ENCODE assay signal across 8 cellular contexts in genomic region chr1:1398677-1399186, GRCh38. TPM values are rescaled to one million over a fixed set of nuclear protein-coding genes. Genes with fewer than 3 reads are reported as not detected.
DNase-seq lines count a peak whose midpoint lies in the region; ATAC-seq and TF ChIP-seq lines count a peak whose summit lies in the region.

No MANE protein-coding gene starts in this region.

- intact Hi-C loops in dorsolateral prefrontal cortex (cut with DNase I) (loop anchor here (1.0 to 2.0 kb wide), 2 partner anchors 9 to 24 kb away; partner anchors contain the start of genes AURKAIP1 (in 1 of the 2) and MRPL20 (in 1 of the 2)), natural killer cell (cut with micrococcal nuclease) (loop anchor here (1.0 kb wide), 2 partner anchors 9 to 23 kb away; partner anchors contain the start of genes AURKAIP1 and MRPL20)

- H4K20me1 ChIP-seq in Karpas-422 (ENCODE audit: insufficient read depth, low read depth, low read length) = peaks cover 16% of the 10 kb centered on the region; the same call in 1 of the 2 replicates

- peaks cover 56% of the 10 kb centered on the region for H3K79me2 ChIP-seq in Karpas-422 (ENCODE audit: low read length)

- POLR2A ChIA-PET in AG04450 (lab: Yijun Ruan, JAX) = interaction anchor here (0.6 to 2.1 kb wide), 9 partner anchors 9 to 113 kb away, joined by 3 to 15 read pairs (median 3); partner anchors contain the start of genes ATAD3A, AURKAIP1 and MRPL20

- peaks cover 29 to 41% of the 10 kb centered on the region in 2 donors for H3K4me1 Mint-ChIP-seq in natural killer cell

- H2AFZ ChIP-seq in Karpas-422 (ENCODE audit: low read length) = no peak overlapping the region

- H3K36me3 Mint-ChIP-seq in natural killer cell = peaks cover 5% of the 10 kb centered on the region

- CTCF ChIA-PET in AG04450 (lab: Charles Lee) = interaction anchor here (0.5 to 1.2 kb wide), 4 partner anchors 11 to 485 kb away, joined by 3 to 6 read pairs (median 4); no protein-coding TSS in a partner anchor

- H3K4me3 ChIP-seq in AG04450 (ENCODE audit: low read depth, low read length) (peak overlapping the region; percentile 96), Karpas-422 (ENCODE audit: low read length) (peak overlapping the region; percentile 96), dorsolateral prefrontal cortex (peak overlapping the region; percentile 78 to 100 (median 99))

- peaks cover 39% of the 10 kb centered on the region for H3K36me3 ChIP-seq in Karpas-422 (ENCODE audit: insufficient read depth, low read length)

- TF ChIP-seq CTCF in AG04450 (IDR thresholded peaks at IDR 0.05; ENCODE audit: low read depth, low read length) (no peak), dorsolateral prefrontal cortex (IDR thresholded peaks at IDR 0.05 in 54 of 56, conservative IDR thresholded peaks at IDR 0.05 in 2 of 56; ENCODE audit: low read depth in 1 of 56, partially characterized antibody in 56 of 56) (no peak), natural killer cell (IDR thresholded peaks at IDR 0.05) (no peak)

- H3K4me3 Mint-ChIP-seq in natural killer cell = peak overlapping the region; percentile 93

- H3K9me3 Mint-ChIP-seq in natural killer cell = no peaks in the 10 kb centered on the region

- peak; percentile 3 for ATAC-seq in GM19463 (IDR thresholded peaks at IDR 0.05; ENCODE audit: unreplicated experiment)
- ATAC-seq in natural killer cell = peak; percentile 0 to 3 (median 1)

- no peak for DNase-seq in AG04450 (ENCODE audit: low read depth, low spot score)
- no peak for DNase-seq in Karpas-422
- no peak for DNase-seq in dorsolateral prefrontal cortex
- no peak for DNase-seq in natural killer cell
- no peak for DNase-seq in occipital lobe (lab: John Stamatoyannopoulos, UW)
- no peak for DNase-seq in stimulated activated CD4-positive, alpha-beta T cell treated with anti-CD3 and anti-CD28 coated beads, Interleukin-1b, Interleukin-23, amount 100 ng/mL, for 48 hours
- no peak for DNase-seq in NCI-H524 (lab: John Stamatoyannopoulos, UW)

- peak overlapping the region; percentile 76 for H3K4me2 ChIP-seq in Karpas-422 (ENCODE audit: low read depth, low read length, poor library complexity, severe bottlenecking)

- no peak overlapping the region for H3K27ac ChIP-seq in AG04450 (ENCODE audit: low read depth, low read length)
- H3K27ac ChIP-seq in Karpas-422 (ENCODE audit: low read length) = peak overlapping the region; percentile 56
- peak overlapping the region; percentile 30 to 96 (median 90) for H3K27ac ChIP-seq in dorsolateral prefrontal cortex

- H3K4me1 ChIP-seq in Karpas-422 (ENCODE audit: low read length) = peaks cover 32% of the 10 kb centered on the region

- H3K27me3 ChIP-seq in AG04450 (ENCODE audit: control insufficient read depth, insufficient read depth, low read length) (no peaks in the 10 kb centered on the region), Karpas-422 (ENCODE audit: low read length) (no peaks in the 10 kb centered on the region), dorsolateral prefrontal cortex (no peaks in the 10 kb centered on the region)

- H3K9me3 ChIP-seq in AG04450 (ENCODE audit: control insufficient read depth, insufficient read depth, low read length) (no peaks in the 10 kb centered on the region; the same call in 1 of the 2 replicates), Karpas-422 (ENCODE audit: low read length) (no peaks in the 10 kb centered on the region)

- peak overlapping the region; percentile 86 to 94 for H3K27ac Mint-ChIP-seq in natural killer cell

- H3K9me2 ChIP-seq in Karpas-422 (replicated peaks; ENCODE audit: insufficient read depth, low read length) = no peaks in the 10 kb centered on the region

- H3K9ac ChIP-seq in Karpas-422 (ENCODE audit: low read length) = peak overlapping the region; percentile 99

- H3K27me3 Mint-ChIP-seq in natural killer cell (ENCODE audit: low read depth in 2 of 2) = no peaks in the 10 kb centered on the region

RNA-seq across cellular contexts. Expression of gene CCNL2, which starts 0.4 kb away (rescaled TPM):
- 169 and 181 TPM in 2 replicates for polyA plus RNA-seq in AG04450 (2011; rRNA removed)
- 49.4 and 57.8 TPM in 2 replicates for polyA minus RNA-seq in AG04450 (2011; rRNA and poly(A)+ RNA removed)
- 97.9 and 152 TPM in 2 replicates for total RNA-seq in Karpas-422 (2014; rRNA removed; shearing (Covaris generic); ENCODE audit: low replicate concordance)
- total RNA-seq in dorsolateral prefrontal cortex (100 to 1,000 TPM; 111 to 235 (median 165) TPM), natural killer cell (100 to 1,000 TPM; 253 to 281 (median 274) TPM), occipital lobe (116 TPM)

RNA-seq across cellular contexts. Expression of gene MRPL20, which starts 8.4 kb away (rescaled TPM):
- 131 and 140 TPM in 2 replicates for polyA plus RNA-seq in AG04450 (2011; rRNA removed)
- 58.6 and 62.5 TPM in 2 replicates for polyA minus RNA-seq in AG04450 (2011; rRNA and poly(A)+ RNA removed)
- total RNA-seq in Karpas-422 (2014; rRNA removed; shearing (Covaris generic); ENCODE audit: low replicate concordance) = 136 and 151 TPM in 2 replicates
- 100 to 1,000 TPM in 12 of 120 experiments, 10 to 100 TPM in 108; 56.0 to 114 (median 86.3) TPM for total RNA-seq in dorsolateral prefrontal cortex
- 100 to 1,000 TPM in 1 of 3 donors, 10 to 100 TPM in 2; 90.9 to 111 (median 92.7) TPM for total RNA-seq in natural killer cell
- total RNA-seq in occipital lobe = 50.4 TPM

RNA-seq across cellular contexts. Expression of gene ANKRD65, which starts 22.3 kb away (rescaled TPM):
- polyA plus RNA-seq in AG04450 (2011; rRNA removed) = 0.16 and 0.24 TPM in 2 replicates
- polyA minus RNA-seq in AG04450 (2011; rRNA and poly(A)+ RNA removed) = 0.18 TPM in 1 of 2 replicates, not detected in the other
- not detected in 2 replicates for total RNA-seq in Karpas-422 (2014; rRNA removed; shearing (Covaris generic); ENCODE audit: low replicate concordance)
- 10 to 100 TPM in 118 of 120 experiments, 1 to 10 TPM in 2; 4.0 to 63.5 (median 26.5) TPM for total RNA-seq in dorsolateral prefrontal cortex
- not detected for total RNA-seq in natural killer cell
- total RNA-seq in occipital lobe = 1.4 TPM

RNA-seq across cellular contexts. Expression of gene AURKAIP1, which starts 23.7 kb away (rescaled TPM):
- 54.3 and 71.2 TPM in 2 replicates for polyA plus RNA-seq in AG04450 (2011; rRNA removed)
- polyA minus RNA-seq in AG04450 (2011; rRNA and poly(A)+ RNA removed) = 17.7 and 23.9 TPM in 2 replicates
- 49.1 and 150 TPM in 2 replicates for total RNA-seq in Karpas-422 (2014; rRNA removed; shearing (Covaris generic); ENCODE audit: low replicate concordance)
- total RNA-seq in dorsolateral prefrontal cortex (100 to 1,000 TPM in 92 of 120 experiments, 10 to 100 TPM in 28; 78.7 to 143 (median 109) TPM), natural killer cell (10 to 100 TPM; 60.0 to 76.3 (median 64.6) TPM), occipital lobe (26.2 TPM)

RNA-seq across cellular contexts. Expression of gene VWA1, which starts 36.8 kb away (rescaled TPM):
- 3.9 and 5.3 TPM in 2 replicates for polyA plus RNA-seq in AG04450 (2011; rRNA removed)
- 0.46 and 0.52 TPM in 2 replicates for polyA minus RNA-seq in AG04450 (2011; rRNA and poly(A)+ RNA removed)
- not detected in 2 replicates for total RNA-seq in Karpas-422 (2014; rRNA removed; shearing (Covaris generic); ENCODE audit: low replicate concordance)
- total RNA-seq in dorsolateral prefrontal cortex = 100 to 1,000 TPM in 33 of 120 experiments, 10 to 100 TPM in 87; 27.4 to 258 (median 73.3) TPM
- total RNA-seq in natural killer cell = not detected
- 4.1 TPM for total RNA-seq in occipital lobe
